ENCODE assay signal across 32 cellular contexts in the genomic region with DNA sequence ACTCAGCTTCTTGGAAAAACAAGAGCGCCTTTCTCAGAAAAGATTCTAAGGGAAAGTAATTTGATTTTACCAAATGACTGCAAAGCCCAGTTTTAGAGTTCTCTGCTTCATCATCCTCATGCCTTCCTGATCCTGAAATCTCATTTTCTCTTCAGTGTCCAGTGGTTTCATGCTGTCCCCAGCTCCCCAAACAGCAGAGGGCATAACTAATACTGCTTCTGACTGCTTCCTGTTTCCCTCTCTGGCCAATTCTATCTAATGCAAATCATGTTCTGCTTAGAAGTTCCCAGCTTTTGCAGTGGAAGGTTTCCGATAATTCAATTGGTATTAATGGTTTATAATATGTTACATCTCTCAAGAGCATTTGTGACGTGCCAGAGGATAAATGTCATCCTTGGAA.
"Had no signal": no experiment of that assay in that cellular context is flagged by ENCODE, and none has a peak within 500 bp of the region (broad histone marks: within the 10 kb centered on the region; RNA-seq: fewer than 3 reads in every experiment).

No MANE protein-coding gene starts in this region.

- H3K4me3 Mint-ChIP-seq: activated CD4-positive, alpha-beta T cell treated with anti-CD3 and anti-CD28 coated beads, Interleukin-2, amount 10 ng/mL, durations not matched to agents 24 days and 14 days; activated CD8-positive, alpha-beta T cell treated with anti-CD3 and anti-CD28 coated beads for 36 hours; activated naive CD8-positive, alpha-beta T cell treated with anti-CD3 and anti-CD28 coated beads for 36 hours; activated T-cell treated with anti-CD3 and anti-CD28 coated beads, Interleukin-2, amount 50 U/mL, for 72 hours; activated T-helper 17 cell treated with anti-CD3 and anti-CD28 coated beads, Interleukin-2, amount 50 U/mL, for 72 hours had no signal

- H3K9me3 Mint-ChIP-seq: activated CD4-positive, alpha-beta T cell treated with anti-CD3 and anti-CD28 coated beads, Interleukin-2, amount 10 ng/mL, durations not matched to agents 24 days and 14 days; activated CD8-positive, alpha-beta T cell treated with anti-CD3 and anti-CD28 coated beads for 36 hours; activated naive CD8-positive, alpha-beta T cell treated with anti-CD3 and anti-CD28 coated beads for 36 hours; activated T-cell treated with anti-CD3 and anti-CD28 coated beads, Interleukin-2, amount 50 U/mL, for 72 hours; activated T-helper 17 cell treated with anti-CD3 and anti-CD28 coated beads, Interleukin-2, amount 50 U/mL, for 72 hours had no signal

- H3K27ac Mint-ChIP-seq: activated CD4-positive, alpha-beta T cell treated with anti-CD3 and anti-CD28 coated beads, Interleukin-2, amount 10 ng/mL, durations not matched to agents 24 days and 14 days; activated CD8-positive, alpha-beta T cell treated with anti-CD3 and anti-CD28 coated beads for 36 hours; activated naive CD8-positive, alpha-beta T cell treated with anti-CD3 and anti-CD28 coated beads for 36 hours; activated T-cell treated with anti-CD3 and anti-CD28 coated beads, Interleukin-2, amount 50 U/mL, for 72 hours; activated T-helper 17 cell treated with anti-CD3 and anti-CD28 coated beads, Interleukin-2, amount 50 U/mL, for 72 hours had no signal

- DNase-seq: activated CD4-positive, alpha-beta T cell treated with anti-CD3 and anti-CD28 coated beads, Interleukin-2, amount 10 ng/mL, durations not matched to agents 24 days and 14 days; activated CD4-positive, alpha-beta T cell treated with anti-CD3 and anti-CD28 coated beads, Interleukin-2, amount 50 U/mL, for 4 hours; activated CD4-positive, CD25-positive, alpha-beta regulatory T cell; activated CD8-positive, alpha-beta T cell treated with anti-CD3 and anti-CD28 coated beads for 36 hours; activated effector memory CD4-positive, alpha-beta T cell treated with anti-CD3 and anti-CD28 coated beads, Interleukin-2, amount 50 U/mL, for 16 hours; activated naive CD4-positive, alpha-beta T cell; activated naive CD4-positive, alpha-beta T cell treated with anti-CD3 and anti-CD28 coated beads, Interleukin-2, amount 50 U/mL, for 16 hours; activated naive CD8-positive, alpha-beta T cell treated with anti-CD3 and anti-CD28 coated beads for 36 hours; activated T-cell treated with anti-CD3 and anti-CD28 coated beads, Interleukin-2, amount 50 U/mL, for 1 hour; activated T-cell treated with anti-CD3 and anti-CD28 coated beads, Interleukin-2, amount 50 U/mL, for 72 hours; amniotic stem cell; aorta; brain microvascular endothelial cell; central memory CD4-positive, alpha-beta T cell; MM.1S; MV-4-11; NCI-H1092; NCI-H1436 treated with DMSO at 0.1 percent for 48 hours; NCI-H1694 treated with DMSO at 0.1 percent for 48 hours; NCI-H2029; NCI-H2171; NCI-H510A; NCI-H526 treated with DMSO at 0.1 percent for 48 hours; NCI-H82; NK-92 treated with Interleukin-12 subunit alpha and Interleukin-12 subunit beta, amount 100 ng/mL, for 24 hours; PC-3; Peyer's patch; RPMI8226; SHP77 treated with DMSO at 0.1 percent for 48 hours; T1000; WERI-Rb-1 had no signal

- H3K27me3 Mint-ChIP-seq: activated CD4-positive, alpha-beta T cell treated with anti-CD3 and anti-CD28 coated beads, Interleukin-2, amount 10 ng/mL, durations not matched to agents 24 days and 14 days; activated naive CD8-positive, alpha-beta T cell treated with anti-CD3 and anti-CD28 coated beads for 36 hours had no signal

- H3K4me1 Mint-ChIP-seq: activated CD4-positive, alpha-beta T cell treated with anti-CD3 and anti-CD28 coated beads, Interleukin-2, amount 10 ng/mL, durations not matched to agents 24 days and 14 days; activated naive CD8-positive, alpha-beta T cell treated with anti-CD3 and anti-CD28 coated beads for 36 hours; activated T-helper 17 cell treated with anti-CD3 and anti-CD28 coated beads, Interleukin-2, amount 50 U/mL, for 72 hours had no signal

- H3K36me3 Mint-ChIP-seq: activated naive CD8-positive, alpha-beta T cell treated with anti-CD3 and anti-CD28 coated beads for 36 hours had no signal
